ENCODE assay signal across 8 cellular contexts in the genomic region with DNA sequence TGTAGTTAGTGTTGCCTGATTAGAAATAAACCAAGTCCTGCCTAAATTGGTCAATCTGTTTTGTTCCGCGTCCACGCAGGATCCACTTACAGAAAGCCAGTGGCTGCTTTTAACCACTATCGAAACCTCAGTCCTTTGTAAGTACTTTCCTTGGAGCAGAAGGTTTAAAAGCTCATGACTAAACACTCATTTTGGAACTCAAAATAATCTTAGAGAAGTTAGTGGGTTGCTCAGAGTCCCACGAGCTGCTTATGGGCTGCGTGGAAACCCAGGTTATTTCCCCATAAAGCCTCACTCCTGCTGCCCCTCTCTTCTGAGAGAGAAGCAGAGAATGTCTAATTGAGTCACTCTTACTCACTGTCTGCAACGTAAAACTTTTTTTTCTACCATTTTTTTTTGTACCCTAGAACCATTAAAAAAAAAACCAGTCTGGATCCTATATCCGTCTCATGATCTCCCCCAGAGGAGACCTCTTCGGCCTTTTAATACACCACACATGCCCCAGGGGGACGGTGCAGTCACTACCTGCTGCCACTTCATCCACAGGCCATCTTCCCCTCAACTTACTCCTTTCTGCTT. TPM values are rescaled to one million over a fixed set of nuclear protein-coding genes. Genes with fewer than 3 reads are reported as not detected.
A peak's percentile ranks its signal among the peaks of the same experiment; 100 is the strongest.
DNase-seq lines count a peak whose midpoint lies in the region; ATAC-seq, FAIRE-seq and TF ChIP-seq lines count a peak whose summit lies in the region.

No MANE protein-coding gene starts in this region.

- no peaks in the 10 kb centered on the region for H3K9me3 ChIP-seq in sigmoid colon

- POLR2A ChIA-PET in naive thymus-derived CD8-positive, alpha-beta T cell (lab: Charles Lee): no interaction called here

- ATAC-seq in GM21723 (IDR thresholded peaks at IDR 0.05; ENCODE audit: unreplicated experiment): peak; percentile 53
- no peak for ATAC-seq in natural killer cell treated with Interleukin-12 subunit alpha and Interleukin-12 subunit beta and Interleukin-15 and Interleukin-18, amount 100 ng/mL, for 72 hours
- ATAC-seq in naive thymus-derived CD8-positive, alpha-beta T cell: no peak

- no peak overlapping the region for H3K4me3 Mint-ChIP-seq in natural killer cell treated with Interleukin-12 subunit alpha and Interleukin-12 subunit beta and Interleukin-15 and Interleukin-18, amount 100 ng/mL, for 72 hours
- no peak overlapping the region for H3K4me3 Mint-ChIP-seq in naive thymus-derived CD8-positive, alpha-beta T cell

- H3K27me3 Mint-ChIP-seq in natural killer cell treated with Interleukin-12 subunit alpha and Interleukin-12 subunit beta and Interleukin-15 and Interleukin-18, amount 100 ng/mL, for 72 hours: peaks cover 0 to 2% of the 10 kb centered on the region in 2 donors
- peaks cover 15 to 78% (median 25%) of the 10 kb centered on the region in 5 donors for H3K27me3 Mint-ChIP-seq in naive thymus-derived CD8-positive, alpha-beta T cell

- TF ChIP-seq CTCF in sigmoid colon (IDR thresholded peaks at IDR 0.05): no peak

- H3K27me3 ChIP-seq in sigmoid colon: peaks cover 0 to 7% (median 0%) of the 10 kb centered on the region in 3 donors

- H3K27ac Mint-ChIP-seq in natural killer cell treated with Interleukin-12 subunit alpha and Interleukin-12 subunit beta and Interleukin-15 and Interleukin-18, amount 100 ng/mL, for 72 hours: no peak overlapping the region
- no peak overlapping the region for H3K27ac Mint-ChIP-seq in naive thymus-derived CD8-positive, alpha-beta T cell

- no peaks in the 10 kb centered on the region for H3K4me1 ChIP-seq in sigmoid colon

- H3K4me3 ChIP-seq in sigmoid colon: no peak overlapping the region

- H3K4me1 Mint-ChIP-seq in natural killer cell treated with Interleukin-12 subunit alpha and Interleukin-12 subunit beta and Interleukin-15 and Interleukin-18, amount 100 ng/mL, for 72 hours (ENCODE audit: low read depth in 2 of 2): no peaks in the 10 kb centered on the region
- H3K4me1 Mint-ChIP-seq in naive thymus-derived CD8-positive, alpha-beta T cell: peaks cover 0 to 25% (median 0%) of the 10 kb centered on the region in 4 donors

- 0 out of 2 replicates have a peak, but pooled peaks have one; percentile 29 for TF ChIP-seq POLR2A in GM12892 (IDR thresholded peaks at IDR 0.05; ENCODE audit: low read depth, low read length)
- no peak for TF ChIP-seq POLR2A in sigmoid colon (IDR thresholded peaks at IDR 0.05)

- no peaks in the 10 kb centered on the region for H3K36me3 ChIP-seq in sigmoid colon

- no peak overlapping the region for H3K27ac ChIP-seq in sigmoid colon

- WGBS in sigmoid colon, 2 donors: 79 to 91% methylated on average over 10 of the region's 10 CpGs

- no peak for DNase-seq in GM12892 (ENCODE audit: insufficient read length)
- DNase-seq in HT1080 (ENCODE audit: low read depth): peak; percentile 27
- DNase-seq in iris pigment epithelial cell (ENCODE audit: low read depth): peak; percentile 85
- no peak for DNase-seq in T-helper 9 cell
- DNase-seq in sigmoid colon: no peak
- DNase-seq in natural killer cell treated with Interleukin-12 subunit alpha and Interleukin-12 subunit beta and Interleukin-15 and Interleukin-18, amount 100 ng/mL, for 72 hours (ENCODE audit: low spot score): no peak
- DNase-seq in naive thymus-derived CD8-positive, alpha-beta T cell: no peak

- intact Hi-C loops in sigmoid colon (cut with DNase I): no loop called here

- TF ChIP-seq EP300 in sigmoid colon (IDR thresholded peaks at IDR 0.05): no peak

- no peaks in the 10 kb centered on the region for H3K9me3 Mint-ChIP-seq in natural killer cell treated with Interleukin-12 subunit alpha and Interleukin-12 subunit beta and Interleukin-15 and Interleukin-18, amount 100 ng/mL, for 72 hours
- H3K9me3 Mint-ChIP-seq in naive thymus-derived CD8-positive, alpha-beta T cell: peaks cover 0 to 4% (median 0%) of the 10 kb centered on the region in 9 donors

- FAIRE-seq in GM12892 (lab: Jason Lieb, UNC): peak; percentile 70

- H3K36me3 Mint-ChIP-seq in natural killer cell treated with Interleukin-12 subunit alpha and Interleukin-12 subunit beta and Interleukin-15 and Interleukin-18, amount 100 ng/mL, for 72 hours: no peaks in the 10 kb centered on the region
- no peaks in the 10 kb centered on the region for H3K36me3 Mint-ChIP-seq in naive thymus-derived CD8-positive, alpha-beta T cell

RNA-seq across cellular contexts. Expression of gene BASP1, which starts 7.5 kb away (rescaled TPM):
- polyA plus RNA-seq in GM12892 (2012; ENCODE audit: missing spikeins): 106 TPM
- 134 and 149 TPM in 2 replicates for total RNA-seq in HT1080 (2014; rRNA removed; shearing (Covaris generic))
- 170 and 186 TPM in 2 replicates for polyA plus RNA-seq in HT1080 (2015; cell fraction: cytosol; rRNA removed)
- 70.1 and 81.9 TPM in 2 replicates for polyA plus RNA-seq in HT1080 (2015; cell fraction: nucleus; rRNA removed)
- 10 to 100 TPM in 2 of 4 donors, 1 to 10 TPM in 2; 8.6 to 12.2 (median 10.2) TPM for total RNA-seq in sigmoid colon
- 10 to 100 TPM in 2 of 3 donors, 1 to 10 TPM in 1; 7.4 to 18.6 (median 15.6) TPM for polyA plus RNA-seq in sigmoid colon
- 1 to 10 TPM; 3.9 to 8.1 TPM for total RNA-seq in natural killer cell treated with Interleukin-12 subunit alpha and Interleukin-12 subunit beta and Interleukin-15 and Interleukin-18, amount 100 ng/mL, for 72 hours
- total RNA-seq in naive thymus-derived CD8-positive, alpha-beta T cell: 1 to 10 TPM; 1.5 to 2.4 TPM
- under 1 TPM in 2 of 3 donors, not detected in 1; 0.09 to 0.16 TPM for polyA plus RNA-seq in naive thymus-derived CD8-positive, alpha-beta T cell

Comparison
In these comparisons a context has a peak if more than half of its experiments do, and no peak if none do; other contexts are left out.
1. DNase-seq: peak in HT1080 (single experiment) and iris pigment epithelial cell (single experiment); none in GM12892 (single experiment), T-helper 9 cell (single experiment), sigmoid colon (single experiment), natural killer cell treated with Interleukin-12 subunit alpha and Interleukin-12 subunit beta and Interleukin-15 and Interleukin-18, amount 100 ng/mL, for 72 hours (single experiment) and naive thymus-derived CD8-positive, alpha-beta T cell (0 of 10).
2. RNA of gene BASP1, which starts 7.5 kb away (total RNA-seq): 134 to 149 TPM in HT1080; 8.6 to 12.2 TPM in sigmoid colon, 3.9 to 8.1 TPM in natural killer cell treated with Interleukin-12 subunit alpha and Interleukin-12 subunit beta and Interleukin-15 and Interleukin-18, amount 100 ng/mL, for 72 hours and 1.5 to 2.4 TPM in naive thymus-derived CD8-positive, alpha-beta T cell; every median in the first group is over 10 times any median in the second.